In the genomic region with DNA sequence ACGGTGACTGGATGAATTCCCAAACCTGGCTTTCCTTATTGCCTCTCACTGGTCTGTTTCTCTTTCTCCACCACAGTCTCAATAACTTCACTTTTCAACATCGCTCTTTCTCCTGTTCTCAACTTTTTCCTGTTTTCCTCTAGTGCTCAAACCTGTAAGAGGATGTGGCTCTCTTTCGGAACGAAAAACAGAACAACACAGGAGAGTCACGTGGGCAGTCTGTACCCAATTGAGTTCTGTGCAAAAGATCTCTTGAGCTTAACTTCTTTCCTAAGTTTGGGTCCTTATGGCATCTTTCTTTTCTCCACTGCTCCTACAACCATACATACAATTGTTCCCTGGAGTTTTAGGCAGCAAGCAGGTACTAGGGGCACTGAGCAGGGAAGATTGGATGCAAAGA, we compare ENCODE assay signal across 14 cellular contexts. TPM values are rescaled to one million over a fixed set of nuclear protein-coding genes. Genes with fewer than 3 reads are reported as not detected.
DNase-seq lines count a peak whose midpoint lies in the region; ATAC-seq, FAIRE-seq and TF ChIP-seq lines count a peak whose summit lies in the region.
"Had no signal": no experiment of that assay in that cellular context is flagged by ENCODE, and none has a peak within 500 bp of the region (broad histone marks: within the 10 kb centered on the region; RNA-seq: fewer than 3 reads in every experiment).

No MANE protein-coding gene starts in this region.

- no peak overlapping the region for H3K56ac ChIP-seq in H1 (replicated peaks; ENCODE audit: insufficient read length, low read depth, low read length)

- TF ChIP-seq EP300 in Ishikawa (IDR thresholded peaks at IDR 0.05; ENCODE audit: borderline replicate concordance) (no peak), H1 (IDR thresholded peaks at IDR 0.05; ENCODE audit: borderline replicate concordance in 1 of 2, low read depth in 2 of 2, low read length in 2 of 2) (no peak)

- 89 to 100% methylated on average over 1 to 5 of the region's 5 CpGs for WGBS in H1 (ENCODE audit: extremely low coverage in 1 of 2, insufficient coverage in 1 of 2, insufficient read length in 1 of 2, insufficient replicate concordance in 2 of 2, low coverage in 1 of 2, low lambda C conversion rate in 2 of 2, missing lambda C conversion rate in 1 of 2), 2 experiments

- no peaks in the 10 kb centered on the region for H3K23me2 ChIP-seq in H1 (ENCODE audit: low read depth, low read length)

- peak overlapping the region; percentile 97 for H2AFZ ChIP-seq in H1 (ENCODE audit: low read length)

- no peaks in the 10 kb centered on the region for H3K9me3 ChIP-seq in H1 (ENCODE audit: insufficient read depth in 2 of 2, low read depth in 1 of 2, low read length in 1 of 2)
- H3K9me3 ChIP-seq: gastrocnemius medialis, MG63, psoas muscle, suprapubic skin had no signal

- no peak overlapping the region for H4K8ac ChIP-seq in H1 (ENCODE audit: extremely low read depth, insufficient read depth, low read length)

- no peak overlapping the region for H2BK15ac ChIP-seq in H1 (ENCODE audit: low read length)

- H3K14ac ChIP-seq in H1 (ENCODE audit: insufficient read length), result no peak overlapping the region

- no peaks in the 10 kb centered on the region for H3K27me3 Mint-ChIP-seq in activated naive CD4-positive, alpha-beta T cell treated with anti-CD3 and anti-CD28 coated beads, Interleukin-2, amount 50 U/mL, for 24 hours
- no peaks in the 10 kb centered on the region for H3K27me3 Mint-ChIP-seq in type B pancreatic cell

- POLR2A ChIA-PET in H1 (lab: Charles Lee; ENCODE audit: partially characterized antibody), result no interaction called here
- POLR2A ChIA-PET in GM10248 (lab: Yijun Ruan, JAX), result no interaction called here

- no peaks in the 10 kb centered on the region for H4K20me1 ChIP-seq in H1 (replicated peaks in 1 of 2; ENCODE audit: control insufficient read depth in 1 of 2, insufficient read depth in 2 of 2, low read length in 2 of 2)

- peaks cover 0 to 8% (median 1%) of the 10 kb centered on the region in 4 experiments; a peak in 3 of 7 replicates for H3K4me1 ChIP-seq in H1 (replicated peaks in 1 of 4; ENCODE audit: control insufficient read depth in 3 of 4, insufficient read depth in 4 of 4, low read length in 3 of 4)
- H3K4me1 ChIP-seq: gastrocnemius medialis, psoas muscle, suprapubic skin had no signal

- CTCF ChIA-PET in H1 (lab: Charles Lee; ENCODE audit: partially characterized antibody), result interaction anchor here (0.6 to 2.4 kb wide), 3 partner anchors 23 to 84 kb away, joined by 3 to 10 read pairs (median 4); no protein-coding TSS in a partner anchor
- CTCF ChIA-PET in GM10248 (lab: Yijun Ruan, JAX), result interaction anchor here (1.0 to 1.4 kb wide), 2 partner anchors 31 to 98 kb away, joined by 3 read pairs; no protein-coding TSS in a partner anchor

- H3K4me3 ChIP-seq in H1 (ENCODE audit: extremely low read depth in 1 of 4, insufficient read depth in 2 of 4, low read depth in 3 of 4, low read length in 4 of 4), result no peak overlapping the region
- H3K4me3 ChIP-seq: gastrocnemius medialis, MG63, psoas muscle, suprapubic skin had no signal

- TF ChIP-seq CTCF in H1 (IDR thresholded peaks at IDR 0.05; ENCODE audit: control extremely low read depth in 1 of 3, insufficient read depth in 1 of 3, low read depth in 1 of 3, low read length in 3 of 3) (no peak), type B pancreatic cell (conservative IDR thresholded peaks at IDR 0.05) (no peak), GM10248 (IDR thresholded peaks at IDR 0.05; ENCODE audit: control extremely low read depth, extremely low read depth, low read depth, missing control alignments) (no peak)

- no peak overlapping the region for H2BK5ac ChIP-seq in H1 (ENCODE audit: low read depth, low read length)

- TF ChIP-seq POLR2A in H1 (IDR thresholded peaks at IDR 0.05; ENCODE audit: control extremely low read depth in 1 of 2, low read depth in 2 of 2, low read length in 2 of 2), result no peak

- H2BK20ac ChIP-seq in H1 (ENCODE audit: low read length), result no peak overlapping the region

- peak overlapping the region; percentile 83 for H3K27ac Mint-ChIP-seq in activated naive CD4-positive, alpha-beta T cell treated with anti-CD3 and anti-CD28 coated beads, Interleukin-2, amount 50 U/mL, for 24 hours
- H3K27ac Mint-ChIP-seq in type B pancreatic cell, result peak overlapping the region; percentile 2

- H3K27me3 ChIP-seq in H1 (replicated peaks in 1 of 4; ENCODE audit: control insufficient read depth in 3 of 4, extremely low read depth in 1 of 4, insufficient read depth in 3 of 4, low read length in 3 of 4), result no peaks in the 10 kb centered on the region
- H3K27me3 ChIP-seq: gastrocnemius medialis, MG63, suprapubic skin had no signal

- no peak overlapping the region for H2BK12ac ChIP-seq in H1 (ENCODE audit: low read depth, low read length)

- H3K9me3 Mint-ChIP-seq in activated naive CD4-positive, alpha-beta T cell treated with anti-CD3 and anti-CD28 coated beads, Interleukin-2, amount 50 U/mL, for 24 hours, result no peaks in the 10 kb centered on the region
- peaks cover 5% of the 10 kb centered on the region for H3K9me3 Mint-ChIP-seq in type B pancreatic cell

- no peak overlapping the region for H2BK120ac ChIP-seq in H1 (replicated peaks; ENCODE audit: low read depth, low read length)

- FAIRE-seq in H1 (lab: Jason Lieb, UNC), result peak; percentile 24

- H3K4me2 ChIP-seq in H1 (ENCODE audit: insufficient read depth in 1 of 2, low read depth in 2 of 2, low read length in 2 of 2), result no peak overlapping the region

- no peak overlapping the region for H3K9ac ChIP-seq in H1 (replicated peaks in 1 of 4; ENCODE audit: extremely low read depth in 1 of 4, low read depth in 3 of 4, low read length in 3 of 4)

- H3K18ac ChIP-seq in H1 (ENCODE audit: extremely low read depth, low read length), result no peak overlapping the region

- H3K4ac ChIP-seq in H1 (replicated peaks; ENCODE audit: insufficient read length, low read depth, low read length), result no peak overlapping the region

- no peak overlapping the region for H2AK5ac ChIP-seq in H1 (ENCODE audit: low read depth, low read length)

- ATAC-seq in HG02973 (IDR thresholded peaks at IDR 0.05; ENCODE audit: unreplicated experiment), result no peak
- ATAC-seq: gastrocnemius medialis, psoas muscle had no signal

- H3K79me2 ChIP-seq in H1 (ENCODE audit: control insufficient read depth in 1 of 2, insufficient read depth in 2 of 2, low read length in 2 of 2), result no peaks in the 10 kb centered on the region

- H4K91ac ChIP-seq in H1 (replicated peaks; ENCODE audit: insufficient read length, low read length), result no peak overlapping the region

- H3K4me1 Mint-ChIP-seq in activated naive CD4-positive, alpha-beta T cell treated with anti-CD3 and anti-CD28 coated beads, Interleukin-2, amount 50 U/mL, for 24 hours, result peaks cover 59% of the 10 kb centered on the region
- H3K4me1 Mint-ChIP-seq in type B pancreatic cell (ENCODE audit: unreplicated experiment), result peaks cover 13% of the 10 kb centered on the region

- H3K4me3 Mint-ChIP-seq in activated naive CD4-positive, alpha-beta T cell treated with anti-CD3 and anti-CD28 coated beads, Interleukin-2, amount 50 U/mL, for 24 hours, result peak overlapping the region; percentile 76
- H3K4me3 Mint-ChIP-seq in type B pancreatic cell, result no peak overlapping the region

- no peak overlapping the region for H3K23ac ChIP-seq in H1 (ENCODE audit: insufficient read length)

- peaks cover 4% of the 10 kb centered on the region for H3K36me3 Mint-ChIP-seq in activated naive CD4-positive, alpha-beta T cell treated with anti-CD3 and anti-CD28 coated beads, Interleukin-2, amount 50 U/mL, for 24 hours
- H3K36me3 Mint-ChIP-seq in type B pancreatic cell, result no peaks in the 10 kb centered on the region

- no peak overlapping the region for H4K5ac ChIP-seq in H1 (ENCODE audit: insufficient read length, low read depth, low read length)

- H3K27ac ChIP-seq in H1 (ENCODE audit: low read depth, low read length), result no peak overlapping the region
- H3K27ac ChIP-seq: gastrocnemius medialis, psoas muscle, suprapubic skin had no signal

- H3K79me1 ChIP-seq in H1 (ENCODE audit: low read depth, low read length), result no peaks in the 10 kb centered on the region

- DNase-seq in activated naive CD4-positive, alpha-beta T cell treated with anti-CD3 and anti-CD28 coated beads, Interleukin-2, amount 50 U/mL, for 16 hours, result no peak
- DNase-seq in H1 (ENCODE audit: low read depth in 1 of 2, low spot score in 2 of 2) (no peak), type B pancreatic cell (ENCODE audit: extremely low spot score, unreplicated experiment) (no peak), NCI-H2227 treated with DMSO at 0.1 percent for 48 hours (lab: John Stamatoyannopoulos, UW) (no peak), GM10248 (ENCODE audit: extremely low spot score) (no peak)
- DNase-seq: amniotic stem cell, gastrocnemius medialis, NCI-H526 treated with DMSO at 0.1 percent for 48 hours, psoas muscle had no signal

- no peaks in the 10 kb centered on the region for H3K36me3 ChIP-seq in H1 (ENCODE audit: control insufficient read depth in 2 of 4, insufficient read depth in 4 of 4, low read length in 3 of 4)
- H3K36me3 ChIP-seq: gastrocnemius medialis, MG63, suprapubic skin had no signal

- TF ChIP-seq RAD21 in Ishikawa (IDR thresholded peaks at IDR 0.05; ENCODE audit: low read depth) (no peak), H1 (IDR thresholded peaks at IDR 0.05 in 1 of 2, conservative IDR thresholded peaks at IDR 0.05 in 1 of 2; ENCODE audit: low read depth in 2 of 2, low read length in 2 of 2) (no peak)

RNA-seq across cellular contexts. Expression of gene HAVCR1, which starts 8.9 kb away (rescaled TPM):
- total RNA-seq in H1 (2021; fragmentation: NEBNext Ultra II Directional; extraction: Animal tissue kit (Norgen Biotek cat#: 25700)), result not detected in 2 replicates
- polyA plus RNA-seq in H1 (2011; rRNA removed), result not detected in 2 replicates
- polyA plus RNA-seq in H1 (2011; cell fraction: cytosol; rRNA removed), result not detected
- not detected for polyA plus RNA-seq in H1 (2011; cell fraction: nucleus; rRNA removed)
- not detected in 4 replicates for polyA plus RNA-seq in H1 (2012, experiment 1 of 2)
- polyA plus RNA-seq in H1 (2012, experiment 2 of 2), result not detected
- 0.04 TPM for polyA plus RNA-seq in H1 (2013, experiment 1 of 2)
- 0.04 TPM for polyA plus RNA-seq in H1 (2013, experiment 2 of 2)
- not detected in 2 replicates for polyA minus RNA-seq in H1 (2011; rRNA and poly(A)+ RNA removed)
- polyA minus RNA-seq in H1 (2011; cell fraction: cytosol; rRNA and poly(A)+ RNA removed), result not detected
- polyA minus RNA-seq in H1 (2011; cell fraction: nucleus; rRNA and poly(A)+ RNA removed), result not detected
- 0.92 and 6.7 TPM in 2 replicates for total RNA-seq in type B pancreatic cell (ENCODE audit: low replicate concordance)
- total RNA-seq: gastrocnemius medialis, suprapubic skin had no signal

RNA-seq across cellular contexts. Expression of gene HAVCR2, which starts 58.8 kb away (rescaled TPM):
- 0.11 TPM in 1 of 2 replicates, not detected in the other for total RNA-seq in H1 (2021; fragmentation: NEBNext Ultra II Directional; extraction: Animal tissue kit (Norgen Biotek cat#: 25700))
- 0.03 and 0.06 TPM in 2 replicates for polyA plus RNA-seq in H1 (2011; rRNA removed)
- 0.17 TPM for polyA plus RNA-seq in H1 (2011; cell fraction: cytosol; rRNA removed)
- 0.19 TPM for polyA plus RNA-seq in H1 (2011; cell fraction: nucleus; rRNA removed)
- 0.11 to 0.12 TPM in 2 of 4 replicates, not detected in the others for polyA plus RNA-seq in H1 (2012, experiment 1 of 2)
- polyA plus RNA-seq in H1 (2012, experiment 2 of 2), result not detected
- polyA plus RNA-seq in H1 (2013, experiment 1 of 2), result 0.04 TPM
- polyA plus RNA-seq in H1 (2013, experiment 2 of 2), result 0.11 TPM
- 0.06 and 0.34 TPM in 2 replicates for polyA minus RNA-seq in H1 (2011; rRNA and poly(A)+ RNA removed)
- polyA minus RNA-seq in H1 (2011; cell fraction: cytosol; rRNA and poly(A)+ RNA removed), result not detected
- polyA minus RNA-seq in H1 (2011; cell fraction: nucleus; rRNA and poly(A)+ RNA removed), result not detected
- total RNA-seq in type B pancreatic cell (ENCODE audit: low replicate concordance), result 0.10 and 0.29 TPM in 2 replicates
